ENCODE assay signal across 3 cellular contexts in genomic region chr5:135544666-135545045, GRCh38.
TF ChIP-seq lines count a peak whose summit lies in the region.

No MANE protein-coding gene starts in this region.

TF ChIP-seq in GM23338, 12 proteins besides CTCF, POLR2A, EP300 and RAD21:
- TF ChIP-seq JUNB (IDR thresholded peaks at IDR 0.05; ENCODE audit: unreplicated experiment): no peak
- TF ChIP-seq EZH2phosphoT487 (IDR thresholded peaks at IDR 0.05; ENCODE audit: unreplicated experiment): peak; percentile 60
- peak; percentile 66 for TF ChIP-seq EZH2 (IDR thresholded peaks at IDR 0.05; ENCODE audit: low read depth, unreplicated experiment)

TF ChIP-seq in endothelial cell of umbilical vein, 7 proteins besides CTCF, POLR2A, EP300 and RAD21:
- no peak for TF ChIP-seq MYC (IDR thresholded peaks at IDR 0.05; ENCODE audit: low read depth, low read length)
- no peak for TF ChIP-seq JUN (IDR thresholded peaks at IDR 0.05; ENCODE audit: borderline replicate concordance, insufficient read depth, insufficient read length, low read depth)
- TF ChIP-seq EZH2 (IDR thresholded peaks at IDR 0.05; ENCODE audit: borderline replicate concordance, low read depth, low read length, severe bottlenecking): peak; percentile 82

TF ChIP-seq in neural cell, 6 proteins besides CTCF, POLR2A, EP300 and RAD21:
- TF ChIP-seq TAF1 (IDR thresholded peaks at IDR 0.05; ENCODE audit: low read depth) (no peak), REST (IDR thresholded peaks at IDR 0.05; ENCODE audit: borderline replicate concordance) (no peak), EZH2 (IDR thresholded peaks at IDR 0.05; ENCODE audit: borderline replicate concordance, insufficient read depth, low read length, poor library complexity, severe bottlenecking) (no peak), POLR2AphosphoS5 (IDR thresholded peaks at IDR 0.05) (no peak), SMC3 (conservative IDR thresholded peaks at IDR 0.05; ENCODE audit: poor library complexity) (no peak), MXI1 (conservative IDR thresholded peaks at IDR 0.05; ENCODE audit: poor library complexity, severe bottlenecking) (no peak)
TF ChIP-seq in neural cell: peak in this region for 0.
